In the genomic region with DNA sequence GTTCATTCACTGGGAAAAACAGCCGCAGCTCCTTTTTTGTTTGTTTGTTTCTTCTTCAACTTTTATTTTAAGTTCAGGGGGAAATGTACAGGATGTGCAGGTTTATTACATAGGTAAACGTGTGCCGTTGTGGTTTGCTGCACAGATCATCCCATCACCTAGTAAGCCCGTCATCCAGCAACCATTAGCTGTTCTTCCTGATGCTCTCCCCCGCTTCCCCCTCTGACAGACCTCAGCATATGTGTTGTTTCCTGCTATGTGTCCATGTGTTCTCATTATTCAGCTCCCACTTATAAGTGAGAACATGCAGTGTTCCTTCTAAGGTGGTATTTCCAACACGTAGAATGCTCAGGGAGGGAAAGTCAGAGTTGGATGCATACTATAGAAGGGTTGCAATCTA, we compare ENCODE assay signal across 19 cellular contexts.
DNase-seq lines count a peak whose midpoint lies in the region; ATAC-seq and TF ChIP-seq lines count a peak whose summit lies in the region.
"Had no signal": no experiment of that assay in that cellular context is flagged by ENCODE, and none has a peak within 500 bp of the region (broad histone marks: within the 10 kb centered on the region; RNA-seq: fewer than 3 reads in every experiment).

No MANE protein-coding gene starts in this region.

- H3K4me3 ChIP-seq in mesodermal cell (ENCODE audit: extremely low read depth, insufficient read depth, low read length, poor library complexity, severe bottlenecking) (no peak overlapping the region), thyroid gland (replicated peaks in 1 of 3) (no peak overlapping the region)

- H3K9me3 Mint-ChIP-seq in activated T-cell treated with anti-CD3 and anti-CD28 coated beads, Interleukin-2, amount 50 U/mL, for 4 hours, result no peaks in the 10 kb centered on the region
- H3K9me3 Mint-ChIP-seq: CD8-positive, alpha-beta T cell; dendritic cell treated with granulocyte-macrophage colony-stimulating factor and Interleukin-4, amounts not matched to agents 40 ng/mL and 50 ng/mL, for 4 days; memory B cell; stimulated activated naive CD8-positive, alpha-beta T cell treated with anti-CD3 and anti-CD28 coated beads, Interleukin-15, Interleukin-2, amounts not matched to agents 100 ng/mL and 50 ng/mL, for 24 hours had no signal

- no peak for TF ChIP-seq CTCF in thyroid gland (IDR thresholded peaks at IDR 0.05)

- 79 to 96% methylated on average over 2 to 6 of the region's 6 CpGs for WGBS in mesodermal cell (ENCODE audit: insufficient coverage in 2 of 2), 2 experiments
- 62 to 76% methylated on average over 6 of the region's 6 CpGs for WGBS in thyroid gland, 2 donors

- H3K4me1 ChIP-seq in mesodermal cell (ENCODE audit: control insufficient read depth, insufficient read depth, low read length, poor library complexity, severe bottlenecking) (peaks cover 13% of the 10 kb centered on the region), thyroid gland (peaks cover 0 to 18% of the 10 kb centered on the region in 2 donors)
- H3K4me1 ChIP-seq: adrenal gland had no signal

- no peaks in the 10 kb centered on the region for H3K9me3 ChIP-seq in mesodermal cell (ENCODE audit: control insufficient read depth, low read length)
- no peaks in the 10 kb centered on the region for H3K9me3 ChIP-seq in thyroid gland
- H3K9me3 ChIP-seq: adrenal gland had no signal

- no peaks in the 10 kb centered on the region for H3K27me3 Mint-ChIP-seq in activated T-cell treated with anti-CD3 and anti-CD28 coated beads, Interleukin-2, amount 50 U/mL, for 4 hours (ENCODE audit: low read depth)
- H3K27me3 Mint-ChIP-seq: dendritic cell treated with granulocyte-macrophage colony-stimulating factor and Interleukin-4, amounts not matched to agents 40 ng/mL and 50 ng/mL, for 4 days; stimulated activated naive CD8-positive, alpha-beta T cell treated with anti-CD3 and anti-CD28 coated beads, Interleukin-15, Interleukin-2, amounts not matched to agents 100 ng/mL and 50 ng/mL, for 24 hours had no signal

- intact Hi-C loops in thyroid gland (cut with DNase I), result no loop called here

- no peaks in the 10 kb centered on the region for H3K27me3 ChIP-seq in thyroid gland
- H3K27me3 ChIP-seq: adrenal gland had no signal

- no peak for TF ChIP-seq POLR2A in thyroid gland (IDR thresholded peaks at IDR 0.05)

- H3K4me3 Mint-ChIP-seq in activated T-cell treated with anti-CD3 and anti-CD28 coated beads, Interleukin-2, amount 50 U/mL, for 4 hours, result peak overlapping the region; percentile 15
- H3K4me3 Mint-ChIP-seq: CD8-positive, alpha-beta T cell; dendritic cell treated with granulocyte-macrophage colony-stimulating factor and Interleukin-4, amounts not matched to agents 40 ng/mL and 50 ng/mL, for 4 days; memory B cell; stimulated activated naive CD8-positive, alpha-beta T cell treated with anti-CD3 and anti-CD28 coated beads, Interleukin-15, Interleukin-2, amounts not matched to agents 100 ng/mL and 50 ng/mL, for 24 hours had no signal

- H3K27ac ChIP-seq in mesodermal cell (ENCODE audit: low read depth, low read length, severe bottlenecking), result peak overlapping the region; percentile 19
- H3K27ac ChIP-seq in thyroid gland, result peak overlapping the region in 2 of 3 donors; percentile 16 to 53
- H3K27ac ChIP-seq: adrenal gland had no signal

- no peak for ATAC-seq in activated T-cell treated with anti-CD3 and anti-CD28 coated beads, Interleukin-2, amount 50 U/mL, for 4 hours
- ATAC-seq in GM18502 (IDR thresholded peaks at IDR 0.05; ENCODE audit: poor library complexity, unreplicated experiment), result no peak
- ATAC-seq: CD8-positive, alpha-beta T cell; HCT116 had no signal

- H3K4me1 Mint-ChIP-seq in activated T-cell treated with anti-CD3 and anti-CD28 coated beads, Interleukin-2, amount 50 U/mL, for 4 hours (ENCODE audit: low read depth), result peaks cover 10% of the 10 kb centered on the region

- DNase-seq in activated T-cell treated with anti-CD3 and anti-CD28 coated beads, Interleukin-2, amount 50 U/mL, for 4 hours, result no peak
- DNase-seq in activated T-cell treated with anti-CD3 and anti-CD28 coated beads, Interleukin-2, amount 50 U/mL, for 48 hours, result no peak
- DNase-seq in dermis blood vessel endothelial cell, result peak; percentile 68
- no peak for DNase-seq in thyroid gland
- no peak for DNase-seq in HUDEP-2 (lab: John Stamatoyannopoulos, UW; ENCODE audit: unreplicated experiment in 76 of 76)
- DNase-seq in HPDE6-E6E7 (ENCODE audit: extremely low spot score), result no peak
- DNase-seq: activated CD4-positive, alpha-beta T cell treated with anti-CD3 and anti-CD28 coated beads, Interleukin-2, amount 50 U/mL, for 1 hour; activated T-cell treated with anti-CD3 and anti-CD28 coated beads, Interleukin-2, amount 50 U/mL, for 1 hour; CD8-positive, alpha-beta T cell; NCI-H1417 treated with DMSO at 0.1 percent for 48 hours; nucleus accumbens; stimulated activated CD4-positive, alpha-beta T cell treated with anti-CD3 and anti-CD28 coated beads, Interleukin-12 subunit alpha, Interleukin-12 subunit beta, amount 100 ng/mL, for 4 hours had no signal

- H3K36me3 Mint-ChIP-seq in activated T-cell treated with anti-CD3 and anti-CD28 coated beads, Interleukin-2, amount 50 U/mL, for 4 hours (ENCODE audit: insufficient read depth), result no peaks in the 10 kb centered on the region
- H3K36me3 Mint-ChIP-seq: CD8-positive, alpha-beta T cell; memory B cell had no signal

- no peaks in the 10 kb centered on the region for H3K36me3 ChIP-seq in mesodermal cell (ENCODE audit: control insufficient read depth, insufficient read depth, low read length)
- H3K36me3 ChIP-seq in thyroid gland, result no peaks in the 10 kb centered on the region
- H3K36me3 ChIP-seq: adrenal gland had no signal
